ENCODE assay signal across 8 cellular contexts in genomic region chrX:14039344-14039743, GRCh38. TPM values are rescaled to one million over a fixed set of nuclear protein-coding genes. Genes with fewer than 3 reads are reported as not detected.
A peak's percentile ranks its signal among the peaks of the same experiment; 100 is the strongest.
DNase-seq lines count a peak whose midpoint lies in the region; ATAC-seq and TF ChIP-seq lines count a peak whose summit lies in the region.

No MANE protein-coding gene starts in this region.

- no peaks in the 10 kb centered on the region for H3F3A ChIP-seq in OCI-LY1 (ENCODE audit: insufficient read depth, low read length)

- H3K27ac ChIP-seq in 22Rv1 (no peak overlapping the region), OCI-LY1 (ENCODE audit: low read depth, low read length, poor library complexity, severe bottlenecking) (no peak overlapping the region)

- H3K27me3 ChIP-seq in OCI-LY1 (ENCODE audit: insufficient read depth, low read length) = no peaks in the 10 kb centered on the region

- H4K20me1 ChIP-seq in OCI-LY1 (ENCODE audit: insufficient read depth, low read length) = no peaks in the 10 kb centered on the region

- no peak overlapping the region for H3K4me2 ChIP-seq in OCI-LY1 (ENCODE audit: low read length)

- H3K36me3 ChIP-seq in OCI-LY1 (ENCODE audit: insufficient read depth, low read length) = no peaks in the 10 kb centered on the region

- H2AFZ ChIP-seq in OCI-LY1 (ENCODE audit: low read length) = no peak overlapping the region

- no peak overlapping the region for H3K4me3 ChIP-seq in OCI-LY1 (ENCODE audit: low read depth, low read length, poor library complexity, severe bottlenecking)

- no peaks in the 10 kb centered on the region for H3K9me3 Mint-ChIP-seq in activated T-cell treated with anti-CD3 and anti-CD28 coated beads, Interleukin-2, amount 50 U/mL, for 4 hours

- H3K4me3 Mint-ChIP-seq in activated T-cell treated with anti-CD3 and anti-CD28 coated beads, Interleukin-2, amount 50 U/mL, for 4 hours = no peak overlapping the region

- H3K27me3 Mint-ChIP-seq in activated T-cell treated with anti-CD3 and anti-CD28 coated beads, Interleukin-2, amount 50 U/mL, for 4 hours (ENCODE audit: low read depth) = no peaks in the 10 kb centered on the region

- peak; percentile 49 for TF ChIP-seq CTCF in 22Rv1 (IDR thresholded peaks at IDR 0.05)
- peak; percentile 25; the same call in 1 of the 2 replicates for TF ChIP-seq CTCF in GM12874 (IDR thresholded peaks at IDR 0.05; ENCODE audit: insufficient read depth, low read depth, low read length)
- TF ChIP-seq CTCF in OCI-LY1 (IDR thresholded peaks at IDR 0.05; ENCODE audit: low read length) = peak; percentile 61

- no peaks in the 10 kb centered on the region for H3K36me3 Mint-ChIP-seq in activated T-cell treated with anti-CD3 and anti-CD28 coated beads, Interleukin-2, amount 50 U/mL, for 4 hours (ENCODE audit: insufficient read depth)

- H3K9me3 ChIP-seq in OCI-LY1 (ENCODE audit: low read length) = no peaks in the 10 kb centered on the region

- no peak overlapping the region for H3K9ac ChIP-seq in OCI-LY1 (ENCODE audit: low read length)

- no peaks in the 10 kb centered on the region for H3K4me1 ChIP-seq in OCI-LY1 (ENCODE audit: insufficient read depth, low read length, severe bottlenecking)

- no peaks in the 10 kb centered on the region for H3K4me1 Mint-ChIP-seq in activated T-cell treated with anti-CD3 and anti-CD28 coated beads, Interleukin-2, amount 50 U/mL, for 4 hours (ENCODE audit: low read depth)

- no peaks in the 10 kb centered on the region for H3K9me2 ChIP-seq in OCI-LY1 (ENCODE audit: low read depth, low read length)

- H3K79me2 ChIP-seq in OCI-LY1 (ENCODE audit: insufficient read depth, low read length) = no peaks in the 10 kb centered on the region

- peak; percentile 62 for DNase-seq in activated T-cell treated with anti-CD3 and anti-CD28 coated beads, Interleukin-2, amount 50 U/mL, for 4 hours
- peak; percentile 32 for DNase-seq in fibroblast of the conjunctiva (ENCODE audit: low read depth)
- DNase-seq in renal cortical epithelial cell (ENCODE audit: low read depth) = peak; percentile 46
- DNase-seq in NCI-H226 = no peak

- peak; percentile 76 for ATAC-seq in HG03196 (IDR thresholded peaks at IDR 0.05; ENCODE audit: unreplicated experiment)
- ATAC-seq in activated T-cell treated with anti-CD3 and anti-CD28 coated beads, Interleukin-2, amount 50 U/mL, for 4 hours = peak; percentile 57 to 79

RNA-seq across cellular contexts. Expression of gene GEMIN8, which starts 9.7 kb away (rescaled TPM):
- total RNA-seq in activated T-cell treated with anti-CD3 and anti-CD28 coated beads, Interleukin-2, amount 50 U/mL, for 4 hours = 10 to 100 TPM; 18.2 to 20.2 (median 18.8) TPM
- 13.4 and 26.7 TPM in 2 replicates for total RNA-seq in renal cortical epithelial cell
